ENCODE assay signal across 1 cellular context in the genomic region with DNA sequence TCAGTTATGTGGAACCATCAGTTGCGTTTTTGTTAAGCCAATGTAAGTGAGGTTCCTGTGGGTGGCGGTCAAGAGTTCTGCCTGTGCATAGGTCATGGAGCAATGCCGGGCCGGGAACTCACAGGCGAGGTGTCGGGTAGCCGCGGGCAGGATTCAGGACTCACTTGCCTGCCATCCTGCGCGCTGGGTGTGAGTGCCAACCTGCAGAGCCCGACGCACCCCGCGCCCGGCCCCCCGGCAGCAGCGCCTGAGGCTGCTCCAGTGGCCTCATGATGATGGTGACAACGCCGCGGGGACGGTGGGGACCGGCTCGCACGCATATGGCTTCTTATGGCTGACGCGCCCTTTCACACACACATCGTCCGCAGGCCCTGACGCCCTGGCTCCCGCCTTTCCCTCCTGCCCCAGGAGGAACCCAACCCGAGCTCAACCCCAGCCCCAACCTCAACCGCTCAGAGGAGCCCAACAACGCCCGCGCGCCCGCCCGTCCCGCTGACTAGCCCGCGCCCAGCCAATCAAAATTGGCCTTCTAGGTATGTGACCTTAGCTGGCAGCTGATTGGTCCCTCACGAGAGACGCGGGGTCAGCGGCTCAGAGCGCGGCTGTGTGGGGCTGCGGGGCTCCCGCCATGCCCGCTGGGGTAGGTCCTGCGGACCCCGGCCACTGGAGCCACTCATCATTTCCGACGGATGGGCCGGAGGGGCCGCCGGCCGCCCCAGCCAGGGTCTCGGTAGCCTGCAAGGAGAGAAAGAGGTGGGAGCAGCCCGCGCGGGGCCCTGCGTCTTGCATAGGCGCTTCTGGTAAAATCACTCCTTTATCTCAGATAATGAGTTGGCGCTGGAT.
TF ChIP-seq lines count a peak whose summit lies in the region.

A gene with protein sequence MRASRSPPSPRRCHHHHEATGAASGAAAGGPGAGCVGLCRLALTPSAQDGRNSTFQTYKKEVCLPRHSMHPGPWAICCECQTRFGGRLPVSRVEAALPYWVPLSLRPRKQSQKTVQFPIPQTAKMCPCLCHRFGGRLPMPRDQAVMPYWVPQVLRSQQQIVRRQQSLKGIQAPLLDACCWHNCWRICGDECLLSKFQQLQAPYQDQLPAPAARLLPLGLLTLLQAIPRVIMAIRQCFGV (minus strand): TSS at position 470 of the 843 bp plus-strand sequence. CDS start 150 bp downstream, at position 320.

TF ChIP-seq in K562, 482 proteins besides CTCF, POLR2A, EP300 and RAD21 (continued from another document and continues in another):
- TF ChIP-seq, protein P1, sequence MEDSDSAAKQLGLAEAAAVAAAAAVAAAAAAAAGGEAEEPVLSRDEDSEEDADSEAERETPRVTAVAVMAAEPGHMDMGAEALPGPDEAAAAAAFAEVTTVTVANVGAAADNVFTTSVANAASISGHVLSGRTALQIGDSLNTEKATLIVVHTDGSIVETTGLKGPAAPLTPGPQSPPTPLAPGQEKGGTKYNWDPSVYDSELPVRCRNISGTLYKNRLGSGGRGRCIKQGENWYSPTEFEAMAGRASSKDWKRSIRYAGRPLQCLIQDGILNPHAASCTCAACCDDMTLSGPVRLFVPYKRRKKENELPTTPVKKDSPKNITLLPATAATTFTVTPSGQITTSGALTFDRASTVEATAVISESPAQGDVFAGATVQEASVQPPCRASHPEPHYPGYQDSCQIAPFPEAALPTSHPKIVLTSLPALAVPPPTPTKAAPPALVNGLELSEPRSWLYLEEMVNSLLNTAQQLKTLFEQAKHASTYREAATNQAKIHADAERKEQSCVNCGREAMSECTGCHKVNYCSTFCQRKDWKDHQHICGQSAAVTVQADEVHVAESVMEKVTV (CRISPR knock-in tag; IDR thresholded peaks at IDR 0.05), result peak; percentile 11; the same call in 1 of the 2 replicates
- TF ChIP-seq SNRNP70 (optimal IDR thresholded peaks at IDR 0.05; ENCODE audit: low read depth, low read length) (no peak), ZNF232 (CRISPR knock-in tag; IDR thresholded peaks at IDR 0.05) (no peak), ZNF347 (CRISPR knock-in tag; IDR thresholded peaks at IDR 0.05; ENCODE audit: low read depth) (no peak), CHD4 (IDR thresholded peaks at IDR 0.05; ENCODE audit: insufficient read depth, insufficient replicate concordance, low read depth, low read length, poor library complexity, severe bottlenecking) (no peak), ZFPM2 (CRISPR knock-in tag; IDR thresholded peaks at IDR 0.05) (no peak), RFX5 (IDR thresholded peaks at IDR 0.05; ENCODE audit: low read depth, low read length) (no peak), ELF4 (CRISPR knock-in tag; IDR thresholded peaks at IDR 0.05) (no peak), TEAD2 (tag; IDR thresholded peaks at IDR 0.05) (no peak), KLF10 (CRISPR knock-in tag; IDR thresholded peaks at IDR 0.05) (no peak), ZSCAN32 (CRISPR knock-in tag; IDR thresholded peaks at IDR 0.05) (no peak), NFXL1 (CRISPR knock-in tag; IDR thresholded peaks at IDR 0.05) (no peak), POU5F1 (IDR thresholded peaks at IDR 0.05; ENCODE audit: borderline replicate concordance, low read depth, low read length, partially characterized antibody) (no peak), TCF7 (IDR thresholded peaks at IDR 0.05; ENCODE audit: borderline replicate concordance) (no peak), ZNF217 (CRISPR knock-in tag; IDR thresholded peaks at IDR 0.05) (no peak), ZZZ3 (IDR thresholded peaks at IDR 0.05) (peak; percentile 65; the same call in 1 of the 2 replicates), ZNF124 (CRISPR knock-in tag; IDR thresholded peaks at IDR 0.05) (no peak), L3MBTL2 (IDR thresholded peaks at IDR 0.05) (peak; percentile 78), ZNF143 (CRISPR knock-in tag; IDR thresholded peaks at IDR 0.05) (no peak), CBFA2T2 (conservative IDR thresholded peaks at IDR 0.05) (no peak), FOSL1 (tag; conservative IDR thresholded peaks at IDR 0.05) (peak; percentile 42; the same call in 1 of the 2 replicates), RUNX1 (IDR thresholded peaks at IDR 0.05; ENCODE audit: low read depth) (0 out of 2 replicates have a peak, but pooled peaks have one; percentile 51), HIVEP1 (CRISPR knock-in tag; IDR thresholded peaks at IDR 0.05) (no peak), KLF6 (CRISPR knock-in tag; IDR thresholded peaks at IDR 0.05; ENCODE audit: borderline replicate concordance) (no peak), MEF2D (tag; conservative IDR thresholded peaks at IDR 0.05; ENCODE audit: low read depth) (no peak), SIN3B (IDR thresholded peaks at IDR 0.05; ENCODE audit: low read depth) (peak; percentile 88), CBX3 (IDR thresholded peaks at IDR 0.05; ENCODE audit: borderline replicate concordance in 1 of 2, low read length in 2 of 2) (peak in 1 of 2 experiments; percentile 67; a peak in 2 of 3 replicates), FOXP1 (CRISPR knock-in tag; IDR thresholded peaks at IDR 0.05) (no peak), RFX1 (IDR thresholded peaks at IDR 0.05) (no peak), BRD9 (IDR thresholded peaks at IDR 0.05; ENCODE audit: low read depth, partially characterized antibody) (peak; percentile 74), GATA2 (CRISPR knock-in tag; IDR thresholded peaks at IDR 0.05) (no peak), DMBX1 (CRISPR knock-in tag; IDR thresholded peaks at IDR 0.05; ENCODE audit: borderline replicate concordance) (no peak), ASH1L (IDR thresholded peaks at IDR 0.05; ENCODE audit: borderline replicate concordance, low read depth, partially characterized antibody) (peak; percentile 86), BMI1 (IDR thresholded peaks at IDR 0.05; ENCODE audit: low read length) (no peak), NEUROD1 (IDR thresholded peaks at IDR 0.05; ENCODE audit: borderline replicate concordance, low read depth, low read length, partially characterized antibody) (peak; percentile 47)
- TF ChIP-seq, protein P2, sequence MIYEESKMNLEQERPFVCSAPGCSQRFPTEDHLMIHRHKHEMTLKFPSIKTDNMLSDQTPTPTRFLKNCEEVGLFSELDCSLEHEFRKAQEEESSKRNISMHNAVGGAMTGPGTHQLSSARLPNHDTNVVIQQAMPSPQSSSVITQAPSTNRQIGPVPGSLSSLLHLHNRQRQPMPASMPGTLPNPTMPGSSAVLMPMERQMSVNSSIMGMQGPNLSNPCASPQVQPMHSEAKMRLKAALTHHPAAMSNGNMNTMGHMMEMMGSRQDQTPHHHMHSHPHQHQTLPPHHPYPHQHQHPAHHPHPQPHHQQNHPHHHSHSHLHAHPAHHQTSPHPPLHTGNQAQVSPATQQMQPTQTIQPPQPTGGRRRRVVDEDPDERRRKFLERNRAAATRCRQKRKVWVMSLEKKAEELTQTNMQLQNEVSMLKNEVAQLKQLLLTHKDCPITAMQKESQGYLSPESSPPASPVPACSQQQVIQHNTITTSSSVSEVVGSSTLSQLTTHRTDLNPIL (CRISPR knock-in tag; IDR thresholded peaks at IDR 0.05), result no peak
- TF ChIP-seq, protein P3, sequence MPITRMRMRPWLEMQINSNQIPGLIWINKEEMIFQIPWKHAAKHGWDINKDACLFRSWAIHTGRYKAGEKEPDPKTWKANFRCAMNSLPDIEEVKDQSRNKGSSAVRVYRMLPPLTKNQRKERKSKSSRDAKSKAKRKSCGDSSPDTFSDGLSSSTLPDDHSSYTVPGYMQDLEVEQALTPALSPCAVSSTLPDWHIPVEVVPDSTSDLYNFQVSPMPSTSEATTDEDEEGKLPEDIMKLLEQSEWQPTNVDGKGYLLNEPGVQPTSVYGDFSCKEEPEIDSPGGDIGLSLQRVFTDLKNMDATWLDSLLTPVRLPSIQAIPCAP (CRISPR knock-in tag; IDR thresholded peaks at IDR 0.05; ENCODE audit: borderline replicate concordance), result no peak
- TF ChIP-seq, protein P4, sequence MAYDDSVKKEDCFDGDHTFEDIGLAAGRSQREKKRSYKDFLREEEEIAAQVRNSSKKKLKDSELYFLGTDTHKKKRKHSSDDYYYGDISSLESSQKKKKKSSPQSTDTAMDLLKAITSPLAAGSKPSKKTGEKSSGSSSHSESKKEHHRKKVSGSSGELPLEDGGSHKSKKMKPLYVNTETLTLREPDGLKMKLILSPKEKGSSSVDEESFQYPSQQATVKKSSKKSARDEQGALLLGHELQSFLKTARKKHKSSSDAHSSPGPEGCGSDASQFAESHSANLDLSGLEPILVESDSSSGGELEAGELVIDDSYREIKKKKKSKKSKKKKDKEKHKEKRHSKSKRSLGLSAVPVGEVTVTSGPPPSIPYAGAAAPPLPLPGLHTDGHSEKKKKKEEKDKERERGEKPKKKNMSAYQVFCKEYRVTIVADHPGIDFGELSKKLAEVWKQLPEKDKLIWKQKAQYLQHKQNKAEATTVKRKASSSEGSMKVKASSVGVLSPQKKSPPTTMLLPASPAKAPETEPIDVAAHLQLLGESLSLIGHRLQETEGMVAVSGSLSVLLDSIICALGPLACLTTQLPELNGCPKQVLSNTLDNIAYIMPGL (CRISPR knock-in tag; IDR thresholded peaks at IDR 0.05), result peak; percentile 91
- TF ChIP-seq, protein P5, sequence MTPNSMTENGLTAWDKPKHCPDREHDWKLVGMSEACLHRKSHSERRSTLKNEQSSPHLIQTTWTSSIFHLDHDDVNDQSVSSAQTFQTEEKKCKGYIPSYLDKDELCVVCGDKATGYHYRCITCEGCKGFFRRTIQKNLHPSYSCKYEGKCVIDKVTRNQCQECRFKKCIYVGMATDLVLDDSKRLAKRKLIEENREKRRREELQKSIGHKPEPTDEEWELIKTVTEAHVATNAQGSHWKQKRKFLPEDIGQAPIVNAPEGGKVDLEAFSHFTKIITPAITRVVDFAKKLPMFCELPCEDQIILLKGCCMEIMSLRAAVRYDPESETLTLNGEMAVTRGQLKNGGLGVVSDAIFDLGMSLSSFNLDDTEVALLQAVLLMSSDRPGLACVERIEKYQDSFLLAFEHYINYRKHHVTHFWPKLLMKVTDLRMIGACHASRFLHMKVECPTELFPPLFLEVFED (CRISPR knock-in tag; conservative IDR thresholded peaks at IDR 0.05), result 0 out of 2 replicates have a peak, but pooled peaks have one; percentile 7
- TF ChIP-seq, protein P6, sequence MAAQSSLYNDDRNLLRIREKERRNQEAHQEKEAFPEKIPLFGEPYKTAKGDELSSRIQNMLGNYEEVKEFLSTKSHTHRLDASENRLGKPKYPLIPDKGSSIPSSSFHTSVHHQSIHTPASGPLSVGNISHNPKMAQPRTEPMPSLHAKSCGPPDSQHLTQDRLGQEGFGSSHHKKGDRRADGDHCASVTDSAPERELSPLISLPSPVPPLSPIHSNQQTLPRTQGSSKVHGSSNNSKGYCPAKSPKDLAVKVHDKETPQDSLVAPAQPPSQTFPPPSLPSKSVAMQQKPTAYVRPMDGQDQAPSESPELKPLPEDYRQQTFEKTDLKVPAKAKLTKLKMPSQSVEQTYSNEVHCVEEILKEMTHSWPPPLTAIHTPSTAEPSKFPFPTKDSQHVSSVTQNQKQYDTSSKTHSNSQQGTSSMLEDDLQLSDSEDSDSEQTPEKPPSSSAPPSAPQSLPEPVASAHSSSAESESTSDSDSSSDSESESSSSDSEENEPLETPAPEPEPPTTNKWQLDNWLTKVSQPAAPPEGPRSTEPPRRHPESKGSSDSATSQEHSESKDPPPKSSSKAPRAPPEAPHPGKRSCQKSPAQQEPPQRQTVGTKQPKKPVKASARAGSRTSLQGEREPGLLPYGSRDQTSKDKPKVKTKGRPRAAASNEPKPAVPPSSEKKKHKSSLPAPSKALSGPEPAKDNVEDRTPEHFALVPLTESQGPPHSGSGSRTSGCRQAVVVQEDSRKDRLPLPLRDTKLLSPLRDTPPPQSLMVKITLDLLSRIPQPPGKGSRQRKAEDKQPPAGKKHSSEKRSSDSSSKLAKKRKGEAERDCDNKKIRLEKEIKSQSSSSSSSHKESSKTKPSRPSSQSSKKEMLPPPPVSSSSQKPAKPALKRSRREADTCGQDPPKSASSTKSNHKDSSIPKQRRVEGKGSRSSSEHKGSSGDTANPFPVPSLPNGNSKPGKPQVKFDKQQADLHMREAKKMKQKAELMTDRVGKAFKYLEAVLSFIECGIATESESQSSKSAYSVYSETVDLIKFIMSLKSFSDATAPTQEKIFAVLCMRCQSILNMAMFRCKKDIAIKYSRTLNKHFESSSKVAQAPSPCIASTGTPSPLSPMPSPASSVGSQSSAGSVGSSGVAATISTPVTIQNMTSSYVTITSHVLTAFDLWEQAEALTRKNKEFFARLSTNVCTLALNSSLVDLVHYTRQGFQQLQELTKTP (IDR thresholded peaks at IDR 0.05; ENCODE audit: low read depth in 1 of 2, partially characterized antibody in 2 of 2), result no peak
- TF ChIP-seq, protein P7, sequence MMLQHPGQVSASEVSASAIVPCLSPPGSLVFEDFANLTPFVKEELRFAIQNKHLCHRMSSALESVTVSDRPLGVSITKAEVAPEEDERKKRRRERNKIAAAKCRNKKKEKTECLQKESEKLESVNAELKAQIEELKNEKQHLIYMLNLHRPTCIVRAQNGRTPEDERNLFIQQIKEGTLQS (IDR thresholded peaks at IDR 0.05), result peak; percentile 4; the same call in 1 of the 2 replicates
- TF ChIP-seq, protein P7 (CRISPR knock-in tag; conservative IDR thresholded peaks at IDR 0.05), result no peak
- TF ChIP-seq, protein P8, sequence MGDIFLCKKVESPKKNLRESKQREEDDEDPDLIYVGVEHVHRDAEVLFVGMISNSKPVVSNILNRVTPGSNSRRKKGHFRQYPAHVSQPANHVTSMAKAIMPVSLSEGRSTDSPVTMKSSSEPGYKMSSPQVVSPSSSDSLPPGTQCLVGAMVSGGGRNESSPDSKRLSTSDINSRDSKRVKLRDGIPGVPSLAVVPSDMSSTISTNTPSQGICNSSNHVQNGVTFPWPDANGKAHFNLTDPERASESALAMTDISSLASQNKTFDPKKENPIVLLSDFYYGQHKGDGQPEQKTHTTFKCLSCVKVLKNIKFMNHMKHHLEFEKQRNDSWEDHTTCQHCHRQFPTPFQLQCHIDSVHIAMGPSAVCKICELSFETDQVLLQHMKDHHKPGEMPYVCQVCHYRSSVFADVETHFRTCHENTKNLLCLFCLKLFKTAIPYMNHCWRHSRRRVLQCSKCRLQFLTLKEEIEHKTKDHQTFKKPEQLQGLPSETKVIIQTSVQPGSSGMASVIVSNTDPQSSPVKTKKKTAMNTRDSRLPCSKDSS (IDR thresholded peaks at IDR 0.05; ENCODE audit: low read depth, partially characterized antibody), result no peak
- TF ChIP-seq, protein P9, sequence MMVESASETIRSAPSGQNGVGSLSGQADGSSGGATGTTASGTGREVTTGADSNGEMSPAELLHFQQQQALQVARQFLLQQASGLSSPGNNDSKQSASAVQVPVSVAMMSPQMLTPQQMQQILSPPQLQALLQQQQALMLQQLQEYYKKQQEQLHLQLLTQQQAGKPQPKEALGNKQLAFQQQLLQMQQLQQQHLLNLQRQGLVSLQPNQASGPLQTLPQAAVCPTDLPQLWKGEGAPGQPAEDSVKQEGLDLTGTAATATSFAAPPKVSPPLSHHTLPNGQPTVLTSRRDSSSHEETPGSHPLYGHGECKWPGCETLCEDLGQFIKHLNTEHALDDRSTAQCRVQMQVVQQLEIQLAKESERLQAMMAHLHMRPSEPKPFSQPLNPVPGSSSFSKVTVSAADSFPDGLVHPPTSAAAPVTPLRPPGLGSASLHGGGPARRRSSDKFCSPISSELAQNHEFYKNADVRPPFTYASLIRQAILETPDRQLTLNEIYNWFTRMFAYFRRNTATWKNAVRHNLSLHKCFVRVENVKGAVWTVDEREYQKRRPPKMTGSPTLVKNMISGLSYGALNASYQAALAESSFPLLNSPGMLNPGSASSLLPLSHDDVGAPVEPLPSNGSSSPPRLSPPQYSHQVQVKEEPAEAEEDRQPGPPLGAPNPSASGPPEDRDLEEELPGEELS (CRISPR knock-in tag; IDR thresholded peaks at IDR 0.05; ENCODE audit: borderline replicate concordance), result 0 out of 2 replicates have a peak, but pooled peaks have one; percentile 70
